Comparison of ENCODE assay signal across 16 cellular contexts in genomic region chr11:724733-725386, GRCh38. TPM values are rescaled to one million over a fixed set of nuclear protein-coding genes. Genes with fewer than 3 reads are reported as not detected.
DNase-seq lines count a peak whose midpoint lies in the region; ATAC-seq, FAIRE-seq and TF ChIP-seq lines count a peak whose summit lies in the region.
"Had no signal": no experiment of that assay in that cellular context is flagged by ENCODE, and none has a peak within 500 bp of the region (broad histone marks: within the 10 kb centered on the region; RNA-seq: fewer than 3 reads in every experiment).

No MANE protein-coding gene starts in this region.

- H3K79me2 ChIP-seq in HepG2 (ENCODE audit: insufficient read depth, low read length), result no peaks in the 10 kb centered on the region

- no peak overlapping the region for H3K4me2 ChIP-seq in HepG2 (ENCODE audit: low read depth, low read length)

- POLR2A ChIA-PET in CD8-positive, alpha-beta T cell (lab: Charles Lee), result interaction anchor here (1.3 to 3.4 kb wide), 4 partner anchors 19 to 118 kb away, joined by 3 to 40 read pairs (median 5); partner anchors contain the start of genes DEAF1, EPS8L2, TMEM80 and TSPAN4
- POLR2A ChIA-PET in activated B cell treated with CpG ODN at 0.5 μM for 24 hours (lab: Charles Lee), result interaction anchor here (0.7 to 4.1 kb wide), 4 partner anchors 22 to 156 kb away, joined by 3 to 95 read pairs (median 18); partner anchors contain the start of genes DEAF1, TALDO1 and TMEM80
- POLR2A ChIA-PET in HepG2 (lab: Yijun Ruan, JAX), result interaction anchor here (1.5 to 12.6 kb wide), 3 partner anchors 12 to 27 kb away, joined by 3 to 203 read pairs (median 61); partner anchors contain the start of genes DEAF1, EPS8L2 and TMEM80

- no TSS peak for BruUV-seq in HepG2 (replicated peaks; lab: Mats Ljungman, UMichigan)

- peak overlapping the region; percentile 66 for H3K4me3 Mint-ChIP-seq in CD8-positive, alpha-beta T cell
- H3K4me3 Mint-ChIP-seq in activated B cell treated with CpG ODN at 0.5 μM for 24 hours (peak overlapping the region; percentile 75), chondrocyte (ENCODE audit: unreplicated experiment) (no peak overlapping the region)

- H3K9me3 Mint-ChIP-seq in CD8-positive, alpha-beta T cell, result no peaks in the 10 kb centered on the region
- H3K9me3 Mint-ChIP-seq in activated B cell treated with CpG ODN at 0.5 μM for 24 hours, result no peaks in the 10 kb centered on the region
- H3K9me3 Mint-ChIP-seq in chondrocyte (ENCODE audit: low read depth), result no peaks in the 10 kb centered on the region

- no peaks in the 10 kb centered on the region for H3K36me3 Mint-ChIP-seq in CD8-positive, alpha-beta T cell
- no peaks in the 10 kb centered on the region for H3K36me3 Mint-ChIP-seq in activated B cell treated with CpG ODN at 0.5 μM for 24 hours (ENCODE audit: low read depth)
- H3K36me3 Mint-ChIP-seq in chondrocyte (ENCODE audit: low read depth), result peaks cover 5% of the 10 kb centered on the region

- H2AFZ ChIP-seq in HepG2 (ENCODE audit: low read length), result no peak overlapping the region

- TF ChIP-seq POLR2A in HepG2 (IDR thresholded peaks at IDR 0.05; ENCODE audit: insufficient read depth in 1 of 2, low read depth in 2 of 2, low read length in 2 of 2), result 0 out of 4 replicates have a peak, but pooled peaks of 1 of the 2 experiments have one; percentile 12
- no peak for TF ChIP-seq POLR2A in gastrocnemius medialis (IDR thresholded peaks at IDR 0.05)

- no peak overlapping the region for H3K27ac ChIP-seq in CD8-positive, alpha-beta T cell (ENCODE audit: low read depth, low read length)
- H3K27ac ChIP-seq in HepG2 (ENCODE audit: extremely low read length, insufficient read depth, low read length), result no peak overlapping the region
- H3K27ac ChIP-seq in gastrocnemius medialis, result no peak overlapping the region
- H3K27ac ChIP-seq: brain microvascular endothelial cell, C4-2B, right lobe of liver had no signal

- intact Hi-C loops in CD8-positive, alpha-beta T cell (cut with DNase I, micrococcal nuclease), result loop anchor here (5.0 to 10.0 kb wide), 2 partner anchors 72 to 330 kb away; partner anchors contain the start of gene SLC25A22 (in 1 of the 2)
- intact Hi-C loops in activated B cell treated with CpG ODN at 0.5 μM for 24 hours (cut with micrococcal nuclease), result loop anchor here (5.0 kb wide), 2 partner anchors 108 to 188 kb away; partner anchors contain the start of genes HRAS, IRF7 and LRRC56
- intact Hi-C loops in HepG2 (cut with micrococcal nuclease; ENCODE audit: unreplicated experiment), result no loop called here
- intact Hi-C loops in gastrocnemius medialis (cut with DNase I; ENCODE audit: low total_unique reads), result no loop called here

- no peak for TF ChIP-seq CTCF in CD8-positive, alpha-beta T cell (IDR thresholded peaks at IDR 0.05)
- TF ChIP-seq CTCF in activated B cell treated with CpG ODN at 0.5 μM for 24 hours (IDR thresholded peaks at IDR 0.05), result no peak
- no peak for TF ChIP-seq CTCF in HepG2 (CRISPR knock-in tag; IDR thresholded peaks at IDR 0.05)
- TF ChIP-seq CTCF in gastrocnemius medialis (IDR thresholded peaks at IDR 0.05 in 4 of 5, conservative IDR thresholded peaks at IDR 0.05 in 1 of 5), result no peak
- TF ChIP-seq CTCF in chondrocyte (IDR thresholded peaks at IDR 0.05), result no peak

- no peak for TF ChIP-seq EP300 in HepG2 (IDR thresholded peaks at IDR 0.05; ENCODE audit: low read depth in 2 of 2, low read length in 2 of 2)
- no peak for TF ChIP-seq EP300 in HepG2 (CRISPR knock-in tag; IDR thresholded peaks at IDR 0.05; ENCODE audit: borderline replicate concordance)

- H3K4me3 ChIP-seq in CD8-positive, alpha-beta T cell (ENCODE audit: low read depth, low read length), result no peak overlapping the region
- no peak overlapping the region for H3K4me3 ChIP-seq in HepG2 (replicated peaks in 1 of 3; ENCODE audit: insufficient read depth in 1 of 3, low read depth in 2 of 3, low read length in 3 of 3)
- H3K4me3 ChIP-seq in gastrocnemius medialis, result no peak overlapping the region
- H3K4me3 ChIP-seq: right lobe of liver had no signal

- H3K27me3 Mint-ChIP-seq in CD8-positive, alpha-beta T cell (ENCODE audit: low read depth), result peaks cover 10% of the 10 kb centered on the region
- H3K27me3 Mint-ChIP-seq in activated B cell treated with CpG ODN at 0.5 μM for 24 hours, result peaks cover 7% of the 10 kb centered on the region
- H3K27me3 Mint-ChIP-seq in chondrocyte (ENCODE audit: low read depth), result no peaks in the 10 kb centered on the region

- no peaks in the 10 kb centered on the region for H3K9me3 ChIP-seq in CD8-positive, alpha-beta T cell (ENCODE audit: low read length)
- H3K9me3 ChIP-seq in HepG2 (ENCODE audit: low read length) (no peaks in the 10 kb centered on the region), gastrocnemius medialis (no peaks in the 10 kb centered on the region)
- H3K9me3 ChIP-seq: right lobe of liver had no signal

- TF ChIP-seq RAD21 in HepG2 (CRISPR knock-in tag; IDR thresholded peaks at IDR 0.05), result no peak

- H3K9ac ChIP-seq in HepG2 (ENCODE audit: insufficient read depth, low read depth, low read length), result no peak overlapping the region

- H3K36me3 ChIP-seq in CD8-positive, alpha-beta T cell (ENCODE audit: insufficient read depth, low read length), result no peaks in the 10 kb centered on the region
- peaks cover 22 to 44% of the 10 kb centered on the region in 2 experiments for H3K36me3 ChIP-seq in HepG2 (replicated peaks in 1 of 2; ENCODE audit: control insufficient read depth in 1 of 2, insufficient read depth in 2 of 2, low read length in 2 of 2)
- no peaks in the 10 kb centered on the region for H3K36me3 ChIP-seq in gastrocnemius medialis
- H3K36me3 ChIP-seq: brain microvascular endothelial cell had no signal

- in situ Hi-C loops in HepG2 (cut with HindIII; ENCODE audit: extremely low pct_ligation_motif_present, low pct_unique_long_range_greater_than_20kb) (loop anchor here (5.0 kb wide), 1 partner anchor 68 kb away; no protein-coding TSS in a partner anchor), gastrocnemius medialis (cut with MboI; ENCODE audit: low sequenced_read_pairs in 4 of 4) (loop anchor here (25.0 kb wide), 1 partner anchor 163 kb away; the partner anchor contains the start of genes LMNTD2 (in 4 of the 4) and RASSF7 (in 4 of the 4))

- no peak for ATAC-seq in CD8-positive, alpha-beta T cell
- ATAC-seq in activated B cell treated with CpG ODN at 0.5 μM for 24 hours (ENCODE audit: low read depth) (no peak), HepG2 (no peak), gastrocnemius medialis (no peak)
- ATAC-seq: right lobe of liver had no signal

- FAIRE-seq in HepG2 (lab: Jason Lieb, UNC), result no peak
- FAIRE-seq: endothelial cell of umbilical vein, GM19239 had no signal

- H4K20me1 ChIP-seq in HepG2 (ENCODE audit: insufficient read depth, low read length), result peaks cover 8% of the 10 kb centered on the region; the same call in 1 of the 2 replicates

- H3K27me3 ChIP-seq in CD8-positive, alpha-beta T cell (ENCODE audit: insufficient read depth, low read length), result peaks cover 10% of the 10 kb centered on the region
- H3K27me3 ChIP-seq in HepG2 (ENCODE audit: control insufficient read depth in 1 of 2, insufficient read depth in 2 of 2, low read length in 2 of 2) (no peaks in the 10 kb centered on the region), gastrocnemius medialis (peaks cover 50 to 70% (median 66%) of the 10 kb centered on the region in 3 donors)
- H3K27me3 ChIP-seq: right lobe of liver had no signal

- peaks cover 19% of the 10 kb centered on the region for H3K4me1 Mint-ChIP-seq in CD8-positive, alpha-beta T cell (ENCODE audit: low read depth)
- peaks cover 21% of the 10 kb centered on the region for H3K4me1 Mint-ChIP-seq in activated B cell treated with CpG ODN at 0.5 μM for 24 hours
- H3K4me1 Mint-ChIP-seq in chondrocyte (ENCODE audit: low read depth), result peaks cover 10% of the 10 kb centered on the region

- peaks cover 38% of the 10 kb centered on the region for H3K4me1 ChIP-seq in CD8-positive, alpha-beta T cell (ENCODE audit: insufficient read depth, low read length)
- H3K4me1 ChIP-seq in HepG2 (ENCODE audit: insufficient read depth, low read length) (peaks cover 33% of the 10 kb centered on the region), gastrocnemius medialis (peaks cover 4 to 31% of the 10 kb centered on the region in 2 donors)

- H3K27ac Mint-ChIP-seq in CD8-positive, alpha-beta T cell, result no peak overlapping the region
- H3K27ac Mint-ChIP-seq in activated B cell treated with CpG ODN at 0.5 μM for 24 hours (no peak overlapping the region), chondrocyte (ENCODE audit: unreplicated experiment) (no peak overlapping the region)

- DNase-seq in 8988T, result peak; percentile 33
- no peak for DNase-seq in CD8-positive, alpha-beta T cell
- DNase-seq in activated B cell treated with CpG ODN at 0.5 μM for 24 hours, result no peak
- DNase-seq in HepG2 (ENCODE audit: low spot score), result no peak
- no peak for DNase-seq in NCI-H1417 (lab: John Stamatoyannopoulos, UW)
- DNase-seq in NCI-H2227 treated with DMSO at 0.1 percent for 48 hours (lab: John Stamatoyannopoulos, UW), result no peak
- DNase-seq in gastrocnemius medialis, result no peak
- no peak for DNase-seq in chondrocyte (ENCODE audit: low spot score)
- DNase-seq: brain microvascular endothelial cell; NCI-H2029; stimulated activated CD4-positive, alpha-beta T cell treated with anti-CD3 and anti-CD28 coated beads, Interleukin-4, amount 100 ng/mL, for 24 hours; stimulated activated naive CD4-positive, alpha-beta T cell treated with Interleukin-2 at 50 U/mL for 16 hours had no signal

- 98% methylated on average over 13 of the region's 19 CpGs for WGBS in HepG2 (ENCODE audit: low lambda C conversion rate)

- CTCF ChIA-PET in CD8-positive, alpha-beta T cell (lab: Charles Lee), result interaction anchor here (0.9 to 4.5 kb wide), 6 partner anchors 23 to 169 kb away, joined by 3 to 44 read pairs (median 8); no protein-coding TSS in a partner anchor
- CTCF ChIA-PET in activated B cell treated with CpG ODN at 0.5 μM for 24 hours (lab: Charles Lee) (interaction anchor here (0.7 to 8.8 kb wide), 5 partner anchors 30 to 176 kb away, joined by 3 to 70 read pairs (median 24); partner anchors contain the start of genes DEAF1 and TMEM80), HepG2 (lab: Yijun Ruan, JAX; ENCODE audit: low intra/inter-chr PET ratio, low total read pairs) (no interaction called here)

RNA-seq across cellular contexts. Expression of gene EPS8L2, which starts 18.8 kb away (rescaled TPM):
- total RNA-seq in CD8-positive, alpha-beta T cell, result 10 to 100 TPM in 1 of 2 experiments, 1 to 10 TPM in 1; 9.6 to 12.2 TPM
- total RNA-seq in activated B cell treated with CpG ODN at 0.5 μM for 24 hours (5.6 and 5.9 TPM in 2 replicates), HepG2 (2016; rRNA removed; fragmentation: Illumina TruSeq; extraction: Trizol) (55.6 and 89.3 TPM in 2 replicates), gastrocnemius medialis (1 to 10 TPM in 3 of 4 donors, under 1 TPM in 1; 0.42 to 3.3 (median 1.8) TPM), chondrocyte (17.2 to 51.6 TPM (median 45.7 TPM) in 3 replicates)
- total RNA-seq in HepG2 (2016; cell fraction: cytosol; rRNA removed; fragmentation: Illumina TruSeq; extraction: Trizol; ENCODE audit: low read depth), result 23.4 and 26.5 TPM in 2 replicates
- 59.5 and 96.0 TPM in 2 replicates for total RNA-seq in HepG2 (2016; cell fraction: insoluble cytoplasmic fraction; rRNA removed; fragmentation: Illumina TruSeq; extraction: Trizol)
- 40.7 and 48.2 TPM in 2 replicates for total RNA-seq in HepG2 (2016; cell fraction: membrane; rRNA removed; fragmentation: Illumina TruSeq; extraction: Trizol)
- 113 TPM in 2 replicates for total RNA-seq in HepG2 (2016; cell fraction: nucleus; rRNA removed; fragmentation: Illumina TruSeq; extraction: Trizol)
- polyA plus RNA-seq in HepG2 (2011; rRNA removed), result 416 and 597 TPM in 2 replicates
- polyA plus RNA-seq in HepG2 (2011; cell fraction: cytosol; rRNA removed), result 128 and 201 TPM in 2 replicates
- polyA plus RNA-seq in HepG2 (2011; cell fraction: nucleus; rRNA removed), result 5,456 and 6,377 TPM in 2 replicates
- polyA plus RNA-seq in HepG2 (2012), result 164 and 263 TPM in 2 replicates
- 26.4 and 28.2 TPM in 2 replicates for polyA plus RNA-seq in HepG2 (2016; cell fraction: cytosol; fragmentation: Illumina TruSeq; extraction: Trizol; ENCODE audit: low read depth)
- 71.6 and 87.9 TPM in 2 replicates for polyA plus RNA-seq in HepG2 (2016; cell fraction: insoluble cytoplasmic fraction; fragmentation: Illumina TruSeq; extraction: Trizol; ENCODE audit: low read depth)
- 43.4 and 44.2 TPM in 2 replicates for polyA plus RNA-seq in HepG2 (2016; cell fraction: membrane; fragmentation: Illumina TruSeq; extraction: Trizol; ENCODE audit: low read depth)
- 595 and 650 TPM in 2 replicates for polyA plus RNA-seq in HepG2 (2016; cell fraction: nucleus; fragmentation: Illumina TruSeq; extraction: Trizol; ENCODE audit: insufficient read depth, low read depth)
- polyA minus RNA-seq in HepG2 (2011; rRNA and poly(A)+ RNA removed; ENCODE audit: low replicate concordance), result 35.7 and 322 TPM in 2 replicates
- 77.0 and 84.5 TPM in 2 replicates for polyA minus RNA-seq in HepG2 (2011; cell fraction: cytosol; rRNA and poly(A)+ RNA removed)
- polyA minus RNA-seq in HepG2 (2011; cell fraction: nucleus; rRNA and poly(A)+ RNA removed), result 292 and 312 TPM in 2 replicates

RNA-seq across cellular contexts. Expression of gene TALDO1, which starts 22.4 kb away (rescaled TPM):
- total RNA-seq in CD8-positive, alpha-beta T cell, result 10 to 100 TPM; 30.2 to 31.0 TPM
- total RNA-seq in activated B cell treated with CpG ODN at 0.5 μM for 24 hours (194 and 244 TPM in 2 replicates), HepG2 (2016; rRNA removed; fragmentation: Illumina TruSeq; extraction: Trizol) (240 and 336 TPM in 2 replicates), gastrocnemius medialis (100 to 1,000 TPM in 3 of 4 donors, 10 to 100 TPM in 1; 98.6 to 167 (median 153) TPM), chondrocyte (128 to 227 TPM (median 151 TPM) in 3 replicates)
- 94.7 and 94.9 TPM in 2 replicates for total RNA-seq in HepG2 (2016; cell fraction: cytosol; rRNA removed; fragmentation: Illumina TruSeq; extraction: Trizol; ENCODE audit: low read depth)
- 233 and 351 TPM in 2 replicates for total RNA-seq in HepG2 (2016; cell fraction: insoluble cytoplasmic fraction; rRNA removed; fragmentation: Illumina TruSeq; extraction: Trizol)
- 97.2 and 101 TPM in 2 replicates for total RNA-seq in HepG2 (2016; cell fraction: membrane; rRNA removed; fragmentation: Illumina TruSeq; extraction: Trizol)
- 84.2 and 97.2 TPM in 2 replicates for total RNA-seq in HepG2 (2016; cell fraction: nucleus; rRNA removed; fragmentation: Illumina TruSeq; extraction: Trizol)
- polyA plus RNA-seq in HepG2 (2011; rRNA removed), result 88.1 and 107 TPM in 2 replicates
- polyA plus RNA-seq in HepG2 (2011; cell fraction: cytosol; rRNA removed), result 93.4 and 124 TPM in 2 replicates
- polyA plus RNA-seq in HepG2 (2011; cell fraction: nucleus; rRNA removed), result 50.1 and 56.3 TPM in 2 replicates
- 89.8 and 93.0 TPM in 2 replicates for polyA plus RNA-seq in HepG2 (2012)
- polyA plus RNA-seq in HepG2 (2016; cell fraction: cytosol; fragmentation: Illumina TruSeq; extraction: Trizol; ENCODE audit: low read depth), result 78.6 and 81.5 TPM in 2 replicates
- 291 and 296 TPM in 2 replicates for polyA plus RNA-seq in HepG2 (2016; cell fraction: insoluble cytoplasmic fraction; fragmentation: Illumina TruSeq; extraction: Trizol; ENCODE audit: low read depth)
- polyA plus RNA-seq in HepG2 (2016; cell fraction: membrane; fragmentation: Illumina TruSeq; extraction: Trizol; ENCODE audit: low read depth), result 74.1 and 77.8 TPM in 2 replicates
- 141 and 146 TPM in 2 replicates for polyA plus RNA-seq in HepG2 (2016; cell fraction: nucleus; fragmentation: Illumina TruSeq; extraction: Trizol; ENCODE audit: insufficient read depth, low read depth)
- polyA minus RNA-seq in HepG2 (2011; rRNA and poly(A)+ RNA removed; ENCODE audit: low replicate concordance), result 76.8 and 132 TPM in 2 replicates
- 46.9 and 78.3 TPM in 2 replicates for polyA minus RNA-seq in HepG2 (2011; cell fraction: cytosol; rRNA and poly(A)+ RNA removed)
- 15.8 and 16.4 TPM in 2 replicates for polyA minus RNA-seq in HepG2 (2011; cell fraction: nucleus; rRNA and poly(A)+ RNA removed)

RNA-seq across cellular contexts. Expression of gene TMEM80, which starts 29.2 kb away (rescaled TPM):
- 10 to 100 TPM; 24.8 to 25.2 TPM for total RNA-seq in CD8-positive, alpha-beta T cell
- total RNA-seq in activated B cell treated with CpG ODN at 0.5 μM for 24 hours (34.1 and 44.4 TPM in 2 replicates), HepG2 (2016; rRNA removed; fragmentation: Illumina TruSeq; extraction: Trizol) (2.7 and 5.6 TPM in 2 replicates), gastrocnemius medialis (10 to 100 TPM in 3 of 4 donors, 1 to 10 TPM in 1; 3.2 to 22.3 (median 14.3) TPM), chondrocyte (16.9 to 31.3 TPM (median 20.3 TPM) in 3 replicates)
- 0.71 and 1.1 TPM in 2 replicates for total RNA-seq in HepG2 (2016; cell fraction: cytosol; rRNA removed; fragmentation: Illumina TruSeq; extraction: Trizol; ENCODE audit: low read depth)
- 2.5 and 6.4 TPM in 2 replicates for total RNA-seq in HepG2 (2016; cell fraction: insoluble cytoplasmic fraction; rRNA removed; fragmentation: Illumina TruSeq; extraction: Trizol)
- 2.9 and 3.2 TPM in 2 replicates for total RNA-seq in HepG2 (2016; cell fraction: membrane; rRNA removed; fragmentation: Illumina TruSeq; extraction: Trizol)
- 6.8 and 8.5 TPM in 2 replicates for total RNA-seq in HepG2 (2016; cell fraction: nucleus; rRNA removed; fragmentation: Illumina TruSeq; extraction: Trizol)
- polyA plus RNA-seq in HepG2 (2011; rRNA removed), result 17.1 and 20.9 TPM in 2 replicates
- 13.5 and 14.1 TPM in 2 replicates for polyA plus RNA-seq in HepG2 (2011; cell fraction: cytosol; rRNA removed)
- polyA plus RNA-seq in HepG2 (2011; cell fraction: nucleus; rRNA removed), result 42.7 and 42.8 TPM in 2 replicates
- 20.6 and 20.8 TPM in 2 replicates for polyA plus RNA-seq in HepG2 (2012)
- polyA plus RNA-seq in HepG2 (2016; cell fraction: cytosol; fragmentation: Illumina TruSeq; extraction: Trizol; ENCODE audit: low read depth), result 1.3 and 1.4 TPM in 2 replicates
- 3.6 and 3.8 TPM in 2 replicates for polyA plus RNA-seq in HepG2 (2016; cell fraction: insoluble cytoplasmic fraction; fragmentation: Illumina TruSeq; extraction: Trizol; ENCODE audit: low read depth)
- 2.4 and 2.9 TPM in 2 replicates for polyA plus RNA-seq in HepG2 (2016; cell fraction: membrane; fragmentation: Illumina TruSeq; extraction: Trizol; ENCODE audit: low read depth)
- 21.0 and 22.8 TPM in 2 replicates for polyA plus RNA-seq in HepG2 (2016; cell fraction: nucleus; fragmentation: Illumina TruSeq; extraction: Trizol; ENCODE audit: insufficient read depth, low read depth)
- polyA minus RNA-seq in HepG2 (2011; rRNA and poly(A)+ RNA removed; ENCODE audit: low replicate concordance), result 5.4 and 7.9 TPM in 2 replicates
- 1.9 and 3.8 TPM in 2 replicates for polyA minus RNA-seq in HepG2 (2011; cell fraction: cytosol; rRNA and poly(A)+ RNA removed)
- polyA minus RNA-seq in HepG2 (2011; cell fraction: nucleus; rRNA and poly(A)+ RNA removed), result 11.6 and 13.4 TPM in 2 replicates

RNA-seq across cellular contexts. Expression of gene DEAF1, which starts 29.8 kb away (rescaled TPM):
- 100 to 1,000 TPM; 131 to 139 TPM for total RNA-seq in CD8-positive, alpha-beta T cell
- total RNA-seq in activated B cell treated with CpG ODN at 0.5 μM for 24 hours, result 36.1 and 39.8 TPM in 2 replicates
- 18.2 and 29.6 TPM in 2 replicates for total RNA-seq in HepG2 (2016; rRNA removed; fragmentation: Illumina TruSeq; extraction: Trizol)
- 52.0 and 58.7 TPM in 2 replicates for total RNA-seq in HepG2 (2016; cell fraction: cytosol; rRNA removed; fragmentation: Illumina TruSeq; extraction: Trizol; ENCODE audit: low read depth)
- 20.8 and 32.8 TPM in 2 replicates for total RNA-seq in HepG2 (2016; cell fraction: insoluble cytoplasmic fraction; rRNA removed; fragmentation: Illumina TruSeq; extraction: Trizol)
- 63.0 and 70.8 TPM in 2 replicates for total RNA-seq in HepG2 (2016; cell fraction: membrane; rRNA removed; fragmentation: Illumina TruSeq; extraction: Trizol)
- total RNA-seq in HepG2 (2016; cell fraction: nucleus; rRNA removed; fragmentation: Illumina TruSeq; extraction: Trizol), result 23.5 and 24.2 TPM in 2 replicates
- 22.3 and 31.6 TPM in 2 replicates for polyA plus RNA-seq in HepG2 (2011; rRNA removed)
- polyA plus RNA-seq in HepG2 (2011; cell fraction: cytosol; rRNA removed), result 18.7 and 21.9 TPM in 2 replicates
- polyA plus RNA-seq in HepG2 (2011; cell fraction: nucleus; rRNA removed), result 48.8 and 50.2 TPM in 2 replicates
- 24.8 and 28.9 TPM in 2 replicates for polyA plus RNA-seq in HepG2 (2012)
- 54.2 and 64.1 TPM in 2 replicates for polyA plus RNA-seq in HepG2 (2016; cell fraction: cytosol; fragmentation: Illumina TruSeq; extraction: Trizol; ENCODE audit: low read depth)
- 20.0 and 24.6 TPM in 2 replicates for polyA plus RNA-seq in HepG2 (2016; cell fraction: insoluble cytoplasmic fraction; fragmentation: Illumina TruSeq; extraction: Trizol; ENCODE audit: low read depth)
- 53.8 and 73.1 TPM in 2 replicates for polyA plus RNA-seq in HepG2 (2016; cell fraction: membrane; fragmentation: Illumina TruSeq; extraction: Trizol; ENCODE audit: low read depth)
- polyA plus RNA-seq in HepG2 (2016; cell fraction: nucleus; fragmentation: Illumina TruSeq; extraction: Trizol; ENCODE audit: insufficient read depth, low read depth), result 41.0 and 44.0 TPM in 2 replicates
- 25.5 and 31.1 TPM in 2 replicates for polyA minus RNA-seq in HepG2 (2011; rRNA and poly(A)+ RNA removed; ENCODE audit: low replicate concordance)
- polyA minus RNA-seq in HepG2 (2011; cell fraction: cytosol; rRNA and poly(A)+ RNA removed), result 12.7 and 21.4 TPM in 2 replicates
- polyA minus RNA-seq in HepG2 (2011; cell fraction: nucleus; rRNA and poly(A)+ RNA removed), result 27.7 and 32.9 TPM in 2 replicates
- total RNA-seq in gastrocnemius medialis, result 10 to 100 TPM; 14.8 to 42.4 (median 25.2) TPM
- total RNA-seq in chondrocyte, result 67.6 to 70.4 TPM (median 67.9 TPM) in 3 replicates

RNA-seq across cellular contexts. Expression of gene GATD1, which starts 52.4 kb away (rescaled TPM):
- total RNA-seq in CD8-positive, alpha-beta T cell, result 10 to 100 TPM; 21.2 to 22.6 TPM
- total RNA-seq in activated B cell treated with CpG ODN at 0.5 μM for 24 hours (60.3 and 63.3 TPM in 2 replicates), HepG2 (2016; rRNA removed; fragmentation: Illumina TruSeq; extraction: Trizol) (35.8 and 60.5 TPM in 2 replicates), gastrocnemius medialis (10 to 100 TPM in 2 of 4 donors, 1 to 10 TPM in 2; 3.5 to 10.6 (median 9.4) TPM), chondrocyte (47.2 to 55.0 TPM (median 52.3 TPM) in 3 replicates)
- 8.1 and 9.3 TPM in 2 replicates for total RNA-seq in HepG2 (2016; cell fraction: cytosol; rRNA removed; fragmentation: Illumina TruSeq; extraction: Trizol; ENCODE audit: low read depth)
- total RNA-seq in HepG2 (2016; cell fraction: insoluble cytoplasmic fraction; rRNA removed; fragmentation: Illumina TruSeq; extraction: Trizol), result 33.7 and 52.3 TPM in 2 replicates
- 20.6 and 22.3 TPM in 2 replicates for total RNA-seq in HepG2 (2016; cell fraction: membrane; rRNA removed; fragmentation: Illumina TruSeq; extraction: Trizol)
- total RNA-seq in HepG2 (2016; cell fraction: nucleus; rRNA removed; fragmentation: Illumina TruSeq; extraction: Trizol), result 42.6 and 48.3 TPM in 2 replicates
- 31.3 and 40.0 TPM in 2 replicates for polyA plus RNA-seq in HepG2 (2011; rRNA removed)
- polyA plus RNA-seq in HepG2 (2011; cell fraction: cytosol; rRNA removed), result 18.2 and 31.2 TPM in 2 replicates
- polyA plus RNA-seq in HepG2 (2011; cell fraction: nucleus; rRNA removed), result 244 and 302 TPM in 2 replicates
- 22.2 and 27.6 TPM in 2 replicates for polyA plus RNA-seq in HepG2 (2012)
- 7.3 and 8.3 TPM in 2 replicates for polyA plus RNA-seq in HepG2 (2016; cell fraction: cytosol; fragmentation: Illumina TruSeq; extraction: Trizol; ENCODE audit: low read depth)
- polyA plus RNA-seq in HepG2 (2016; cell fraction: insoluble cytoplasmic fraction; fragmentation: Illumina TruSeq; extraction: Trizol; ENCODE audit: low read depth), result 29.8 and 37.5 TPM in 2 replicates
- polyA plus RNA-seq in HepG2 (2016; cell fraction: membrane; fragmentation: Illumina TruSeq; extraction: Trizol; ENCODE audit: low read depth), result 10.4 and 13.8 TPM in 2 replicates
- polyA plus RNA-seq in HepG2 (2016; cell fraction: nucleus; fragmentation: Illumina TruSeq; extraction: Trizol; ENCODE audit: insufficient read depth, low read depth), result 92.6 and 114 TPM in 2 replicates
- polyA minus RNA-seq in HepG2 (2011; rRNA and poly(A)+ RNA removed; ENCODE audit: low replicate concordance), result 20.9 and 51.8 TPM in 2 replicates
- polyA minus RNA-seq in HepG2 (2011; cell fraction: cytosol; rRNA and poly(A)+ RNA removed), result 15.0 and 21.0 TPM in 2 replicates
- polyA minus RNA-seq in HepG2 (2011; cell fraction: nucleus; rRNA and poly(A)+ RNA removed), result 25.6 and 29.0 TPM in 2 replicates

Comparison
In these comparisons a context has a peak if more than half of its experiments do, and no peak if none do; other contexts are left out.
1. intact Hi-C loops: an anchor here in CD8-positive, alpha-beta T cell (5.0 to 10.0 kb wide) and activated B cell treated with CpG ODN at 0.5 μM for 24 hours (5.0 kb wide); none called in HepG2 and gastrocnemius medialis.